Comparison of ENCODE assay signal across 8 cellular contexts in genomic region chr3:195441971-195442572, GRCh38. TPM values are rescaled to one million over a fixed set of nuclear protein-coding genes. Genes with fewer than 3 reads are reported as not detected.
DNase-seq lines count a peak whose midpoint lies in the region; ATAC-seq and TF ChIP-seq lines count a peak whose summit lies in the region.

No MANE protein-coding gene starts in this region.

- CTCF ChIA-PET in HCT116 (lab: Charles Lee), result interaction anchor here (1.8 kb wide), 1 partner anchor 171 kb away, joined by 5 read pairs; the partner anchor contains the start of gene XXYLT1
- CTCF ChIA-PET in activated CD4-positive, alpha-beta T cell treated with anti-CD3 and anti-CD28 coated beads, Interleukin-2, amount 10 ng/mL, durations not matched to agents 7 days and 5 days (lab: Charles Lee), result interaction anchor here (1.3 to 1.7 kb wide), 3 partner anchors 10 to 172 kb away, joined by 4 to 7 read pairs (median 5); partner anchors contain the start of gene XXYLT1

- H4K20me1 ChIP-seq in HCT116 (ENCODE audit: insufficient read depth), result no peaks in the 10 kb centered on the region

- peaks cover 50% of the 10 kb centered on the region for H3K79me2 ChIP-seq in HCT116 (ENCODE audit: insufficient read depth, low read length)

- peak overlapping the region; percentile 76 for H3K4me2 ChIP-seq in HCT116 (ENCODE audit: low read length)

- no peaks in the 10 kb centered on the region for H3K36me3 ChIP-seq in HCT116 (ENCODE audit: control insufficient read depth in 1 of 2, insufficient read depth in 2 of 2, low read length in 2 of 2)

- H3K36me3 Mint-ChIP-seq in activated CD4-positive, alpha-beta T cell treated with anti-CD3 and anti-CD28 coated beads, Interleukin-2, amount 10 ng/mL, durations not matched to agents 7 days and 5 days (ENCODE audit: low read depth), result peaks cover 15% of the 10 kb centered on the region

- ATAC-seq in HCT116, result peak; percentile 1; the same call in 1 of the 2 replicates
- ATAC-seq in HG02970 (IDR thresholded peaks at IDR 0.05; ENCODE audit: low FRiP score, unreplicated experiment), result no peak

- TF ChIP-seq POLR2A in HCT116 (IDR thresholded peaks at IDR 0.05; ENCODE audit: borderline replicate concordance, extremely low read depth, insufficient read depth, insufficient read length) (no peak), lower leg skin (IDR thresholded peaks at IDR 0.05) (no peak)

- H3K4me1 Mint-ChIP-seq in activated CD4-positive, alpha-beta T cell treated with anti-CD3 and anti-CD28 coated beads, Interleukin-2, amount 10 ng/mL, durations not matched to agents 7 days and 5 days, result peaks cover 50% of the 10 kb centered on the region

- intact Hi-C loops in HCT116 (cut with micrococcal nuclease), result loop anchor here (5.0 kb wide), 1 partner anchor 170 kb away; the partner anchor contains the start of gene XXYLT1
- intact Hi-C loops in lower leg skin (cut with DNase I; ENCODE audit: low total_unique reads), result no loop called here

- no TSS peak for BruUV-seq in HCT116 (replicated peaks; lab: Mats Ljungman, UMichigan)

- H3K9me3 Mint-ChIP-seq in activated CD4-positive, alpha-beta T cell treated with anti-CD3 and anti-CD28 coated beads, Interleukin-2, amount 10 ng/mL, durations not matched to agents 7 days and 5 days, result no peaks in the 10 kb centered on the region

- peak overlapping the region; percentile 86 for H3K27ac ChIP-seq in HCT116 (ENCODE audit: low read depth, low read length)

- 1% methylated on average over 43 of the region's 43 CpGs for WGBS in lower leg skin, 2 donors

- POLR2A ChIA-PET in HCT116 (lab: Charles Lee), result interaction anchor here (2.0 kb wide), 1 partner anchor 101 kb away, joined by 7 read pairs; the partner anchor contains the start of gene PPP1R2
- POLR2A ChIA-PET in activated CD4-positive, alpha-beta T cell treated with anti-CD3 and anti-CD28 coated beads, Interleukin-2, amount 10 ng/mL, durations not matched to agents 7 days and 5 days (lab: Charles Lee), result no interaction called here

- no peak overlapping the region for H2AFZ ChIP-seq in HCT116 (ENCODE audit: low read depth, low read length, poor library complexity, severe bottlenecking)

- DNase-seq in GF-D8 (lab: John Stamatoyannopoulos, UW) (peak; percentile 63), HCT116 (ENCODE audit: low read depth, low spot score) (no peak), NCI-H146 (lab: John Stamatoyannopoulos, UW) (peak; percentile 71), dedifferentiated amniotic fluid mesenchymal stem cell (ENCODE audit: extremely low spot score) (peak; percentile 18), lower leg skin (ENCODE audit: low spot score in 2 of 2) (peak; percentile 47 to 92)
- peak; percentile 58 for DNase-seq in activated CD4-positive, alpha-beta T cell treated with anti-CD3 and anti-CD28 coated beads, Interleukin-2, amount 10 ng/mL, durations not matched to agents 7 days and 5 days
- DNase-seq in stimulated activated CD4-positive, alpha-beta T cell treated with anti-CD3 and anti-CD28 coated beads, TNF-alpha, amount 100 ng/mL, for 1 hour (ENCODE audit: low read depth in 3 of 3, low spot score in 1 of 3), result peak in 2 of 3 donors; percentile 9 to 25

- no peaks in the 10 kb centered on the region for H3K27me3 Mint-ChIP-seq in activated CD4-positive, alpha-beta T cell treated with anti-CD3 and anti-CD28 coated beads, Interleukin-2, amount 10 ng/mL, durations not matched to agents 7 days and 5 days

- peaks cover 24 to 36% of the 10 kb centered on the region in 2 experiments for H3K4me1 ChIP-seq in HCT116 (ENCODE audit: control insufficient read depth in 1 of 2, insufficient read depth in 2 of 2, low read length in 2 of 2)

- H3K27ac Mint-ChIP-seq in activated CD4-positive, alpha-beta T cell treated with anti-CD3 and anti-CD28 coated beads, Interleukin-2, amount 10 ng/mL, durations not matched to agents 7 days and 5 days, result peak overlapping the region; percentile 95

- H3K4me3 ChIP-seq in HCT116 (replicated peaks in 1 of 2; ENCODE audit: low read depth in 1 of 2, low read length in 2 of 2) (peak overlapping the region; percentile 80 to 86), lower leg skin (ENCODE audit: low read depth, poor library complexity, severe bottlenecking) (peak overlapping the region; percentile 83)

- no peaks in the 10 kb centered on the region for H3K9me3 ChIP-seq in HCT116 (ENCODE audit: control insufficient read depth in 1 of 2, insufficient read depth in 1 of 2, low read depth in 1 of 2, low read length in 2 of 2)

- peak in 1 of 3 experiments; percentile 7; a peak in 1 of 6 replicates for TF ChIP-seq CTCF in HCT116 (IDR thresholded peaks at IDR 0.05 in 2 of 3, conservative IDR thresholded peaks at IDR 0.05 in 1 of 3; ENCODE audit: borderline replicate concordance in 1 of 3, insufficient read depth in 1 of 3, low read depth in 2 of 3, low read length in 2 of 3)
- TF ChIP-seq CTCF in lower leg skin (IDR thresholded peaks at IDR 0.05), result no peak

- peak overlapping the region; percentile 79 for H3K9ac ChIP-seq in HCT116 (ENCODE audit: low read length)

- H3K9me2 ChIP-seq in HCT116 (ENCODE audit: insufficient read depth), result no peaks in the 10 kb centered on the region

- no peak for TF ChIP-seq RAD21 in HCT116 (IDR thresholded peaks at IDR 0.05; ENCODE audit: low read depth)

- H3K27me3 ChIP-seq in HCT116 (ENCODE audit: insufficient read depth, low read length), result no peaks in the 10 kb centered on the region

- RAD21 ChIA-PET in HCT116 (lab: Charles Lee; ENCODE audit: low non-redundant PET in 1 of 2, low total read pairs in 2 of 2, uncharacterized antibody in 2 of 2, unreplicated experiment in 2 of 2), result no interaction called here

- H3K4me3 Mint-ChIP-seq in activated CD4-positive, alpha-beta T cell treated with anti-CD3 and anti-CD28 coated beads, Interleukin-2, amount 10 ng/mL, durations not matched to agents 7 days and 5 days, result peak overlapping the region; percentile 97

TF ChIP-seq in HCT116, 20 proteins besides CTCF, POLR2A, EP300 and RAD21:
- TF ChIP-seq ATF3 (IDR thresholded peaks at IDR 0.05) (no peak), ZNF274 (IDR thresholded peaks at IDR 0.05; ENCODE audit: low read depth, low read length) (no peak), YY1 (IDR thresholded peaks at IDR 0.05; ENCODE audit: extremely low read depth, insufficient replicate concordance, low read depth, low read length) (no peak), TCF7L2 (IDR thresholded peaks at IDR 0.05; ENCODE audit: borderline replicate concordance, extremely low read depth, insufficient read depth, insufficient read length) (no peak), EGR1 (IDR thresholded peaks at IDR 0.05; ENCODE audit: low read depth) (no peak), POLR2AphosphoS5 (IDR thresholded peaks at IDR 0.05; ENCODE audit: low read depth, low read length) (no peak), CBX3 (IDR thresholded peaks at IDR 0.05; ENCODE audit: low read depth) (no peak), ELF1 (IDR thresholded peaks at IDR 0.05; ENCODE audit: borderline replicate concordance, low read depth) (no peak), JUND (IDR thresholded peaks at IDR 0.05) (no peak), ZFX (IDR thresholded peaks at IDR 0.05) (no peak), EZH2phosphoT487 (IDR thresholded peaks at IDR 0.05; ENCODE audit: borderline replicate concordance) (no peak), EZH2 (IDR thresholded peaks at IDR 0.05) (no peak)

RNA-seq across cellular contexts. Expression of gene ACAP2, which starts 0.7 kb away (rescaled TPM):
- total RNA-seq in HCT116 (2021; ENCODE audit: unreplicated experiment) (43.0 TPM), lower leg skin (10 to 100 TPM; 52.9 to 62.0 (median 56.2) TPM)
- polyA plus RNA-seq in HCT116 (2012), result 10.8 and 11.2 TPM in 2 replicates
- 10 to 100 TPM; 71.1 to 79.1 TPM for total RNA-seq in activated CD4-positive, alpha-beta T cell treated with anti-CD3 and anti-CD28 coated beads, Interleukin-2, amount 10 ng/mL, durations not matched to agents 7 days and 5 days
